ENCODE assay signal across 19 cellular contexts in genomic region chr11:83662494-83662893, GRCh38.
DNase-seq lines count a peak whose midpoint lies in the region; ATAC-seq, FAIRE-seq and TF ChIP-seq lines count a peak whose summit lies in the region.
"Had no signal": no experiment of that assay in that cellular context is flagged by ENCODE, and none has a peak within 500 bp of the region (broad histone marks: within the 10 kb centered on the region; RNA-seq: fewer than 3 reads in every experiment).

No MANE protein-coding gene starts in this region.

- H3K4ac ChIP-seq in neuronal stem cell (ENCODE audit: low read length), result no peak overlapping the region

- 0 out of 2 replicates have a peak overlapping the region, but pooled peaks have one; percentile 28 for H3K27ac ChIP-seq in HUES6 (ENCODE audit: low read depth, low read length)
- H3K27ac ChIP-seq in neuronal stem cell (replicated peaks; ENCODE audit: low read length), result no peak overlapping the region
- H3K27ac ChIP-seq: PC-9, RWPE1 had no signal

- no peak overlapping the region for H3K23ac ChIP-seq in neuronal stem cell (ENCODE audit: low read depth, low read length, poor library complexity)

- H3K36me3 ChIP-seq in HUES6 (ENCODE audit: control insufficient read depth, insufficient read depth, low read length) (no peaks in the 10 kb centered on the region), neuronal stem cell (replicated peaks in 1 of 2; ENCODE audit: control insufficient read depth in 2 of 2, insufficient read depth in 2 of 2, low read length in 2 of 2) (no peaks in the 10 kb centered on the region)

- H3K4me2 ChIP-seq in neuronal stem cell (ENCODE audit: insufficient read depth, low read length, poor library complexity, severe bottlenecking), result no peak overlapping the region
- H3K4me2 ChIP-seq: PC-9 had no signal

- no peaks in the 10 kb centered on the region for H3K79me1 ChIP-seq in neuronal stem cell (ENCODE audit: low read depth, low read length)

- H3K27me3 ChIP-seq in HUES6 (ENCODE audit: control insufficient read depth, insufficient read depth, low read length) (no peaks in the 10 kb centered on the region), neuronal stem cell (ENCODE audit: control insufficient read depth in 3 of 3, insufficient read depth in 3 of 3, low read depth in 1 of 3, low read length in 3 of 3) (no peaks in the 10 kb centered on the region)

- H2BK15ac ChIP-seq in neuronal stem cell (ENCODE audit: low read length), result no peak overlapping the region

- H3K9ac ChIP-seq in HUES6 (ENCODE audit: low read length) (no peak overlapping the region), neuronal stem cell (ENCODE audit: low read depth, low read length, poor library complexity) (no peak overlapping the region)

- H4K8ac ChIP-seq in neuronal stem cell (ENCODE audit: low read depth, low read length), result no peak overlapping the region

- no peak overlapping the region for H4K91ac ChIP-seq in neuronal stem cell (ENCODE audit: low read depth, low read length, poor library complexity)

- intact Hi-C loops in head of caudate nucleus (cut with DNase I), result no loop called here

- H2BK120ac ChIP-seq in neuronal stem cell (ENCODE audit: low read depth, low read length), result no peak overlapping the region

- DNase-seq in GM12892 (ENCODE audit: insufficient read length), result no peak
- DNase-seq in cerebellar cortex (ENCODE audit: low spot score), result peak; percentile 39
- no peak for DNase-seq in neuronal stem cell (ENCODE audit: low spot score)
- DNase-seq in head of caudate nucleus, result no peak
- DNase-seq: ACHN; C1 segment of cervical spinal cord; CD8-positive, alpha-beta memory T cell; DMS53; EL; HCEC 1CT; NCI-H1105 treated with DMSO at 0.1 percent for 48 hours; NCI-H1694 treated with DMSO at 0.1 percent for 48 hours; NCI-H510A; PC-9 had no signal

- ATAC-seq in HG03139 (IDR thresholded peaks at IDR 0.05; ENCODE audit: unreplicated experiment) (no peak), HG03442 (IDR thresholded peaks at IDR 0.05; ENCODE audit: unreplicated experiment) (no peak)

- peak overlapping the region; percentile 32 for H2AK5ac ChIP-seq in neuronal stem cell (ENCODE audit: low read depth, low read length)

- H2AFZ ChIP-seq in neuronal stem cell (ENCODE audit: low read length), result peak overlapping the region; percentile 11
- H2AFZ ChIP-seq: PC-9 had no signal

- no peak overlapping the region for H3K4me3 ChIP-seq in HUES6 (ENCODE audit: low read depth, low read length)
- no peak overlapping the region for H3K4me3 ChIP-seq in neuronal stem cell (ENCODE audit: low read length in 2 of 2)
- H3K4me3 ChIP-seq: PC-9 had no signal

- no CpG with 5 or more reads among the region's 1 CpG for WGBS in neuronal stem cell (ENCODE audit: extremely low coverage in 2 of 2, insufficient read length in 2 of 2, insufficient replicate concordance in 1 of 2), 2 donors

- no peak for TF ChIP-seq POLR2A in GM12892 (IDR thresholded peaks at IDR 0.05; ENCODE audit: low read depth, low read length)

- no peak overlapping the region for H3K18ac ChIP-seq in neuronal stem cell (ENCODE audit: low read length)

- FAIRE-seq in GM12892 (lab: Jason Lieb, UNC), result peak; percentile 40
- FAIRE-seq: GM12891 had no signal

- H3K14ac ChIP-seq in neuronal stem cell (ENCODE audit: low read length), result no peak overlapping the region

- no peak overlapping the region for H2BK12ac ChIP-seq in neuronal stem cell (ENCODE audit: low read length)

- H2BK5ac ChIP-seq in neuronal stem cell (ENCODE audit: low read length), result no peak overlapping the region

- H3K4me1 ChIP-seq in HUES6 (ENCODE audit: control insufficient read depth, insufficient read depth, low read length) (peaks cover 31% of the 10 kb centered on the region), neuronal stem cell (ENCODE audit: control insufficient read depth in 2 of 2, insufficient read depth in 1 of 2, low read depth in 1 of 2, low read length in 2 of 2) (peaks cover 6 to 7% of the 10 kb centered on the region in 2 donors)

- H3K9me3 ChIP-seq in HUES6 (ENCODE audit: control insufficient read depth, insufficient read depth, low read depth, low read length) (no peaks in the 10 kb centered on the region), neuronal stem cell (replicated peaks in 1 of 2; ENCODE audit: control insufficient read depth in 2 of 2, insufficient read depth in 1 of 2, low read depth in 1 of 2, low read length in 2 of 2) (no peaks in the 10 kb centered on the region)
